ENCODE assay signal across 1 cellular context in the genomic region with DNA sequence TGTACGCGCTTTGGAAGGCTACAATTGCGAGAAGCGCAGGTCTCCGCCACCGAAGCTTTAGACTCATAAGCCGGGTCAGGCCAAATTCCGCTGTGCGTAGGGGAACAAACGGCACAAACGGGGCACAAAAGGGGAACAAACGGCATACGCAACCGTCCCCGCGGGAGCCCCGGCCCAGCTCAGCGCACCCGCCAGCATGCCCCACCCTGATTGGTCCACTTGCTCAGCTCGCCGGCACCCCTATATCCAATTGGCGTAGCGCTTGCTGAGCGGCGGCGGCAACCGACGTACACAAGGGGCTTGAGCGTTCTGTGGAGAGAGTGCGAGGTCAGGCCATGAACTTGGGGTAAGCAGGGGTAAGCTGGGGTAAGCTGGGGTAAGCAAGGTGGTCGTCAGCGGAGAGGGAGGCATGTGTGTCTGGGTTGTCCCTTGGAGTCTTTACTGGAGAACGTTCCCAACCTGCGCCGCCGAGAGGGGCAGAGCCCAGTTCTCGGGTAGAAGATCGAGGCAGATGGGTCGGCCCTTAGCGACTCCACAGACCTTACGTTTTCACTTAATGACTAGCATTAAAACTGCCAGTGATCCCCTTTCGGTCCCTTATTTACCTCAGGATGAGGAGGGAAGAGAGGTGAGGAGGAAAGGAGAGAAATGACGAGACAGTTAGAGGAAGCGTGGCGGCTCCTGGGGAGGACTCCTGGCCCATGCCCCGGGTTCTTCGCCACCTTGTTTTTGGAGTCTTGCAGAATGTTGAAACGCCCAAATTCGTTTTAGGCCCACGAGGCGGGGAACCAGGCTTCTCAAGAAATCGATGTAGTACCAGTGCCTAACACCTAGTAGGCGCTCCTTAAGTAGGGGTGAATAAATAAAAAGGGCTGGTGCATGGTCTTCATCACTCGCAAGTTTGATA.
TF ChIP-seq lines count a peak whose summit lies in the region.

A gene (plus strand): TSS at position 268 of the 907 bp plus-strand sequence. CDS start 68 bp downstream, at position 336.

TF ChIP-seq in GM12878, 131 proteins besides CTCF, POLR2A, EP300 and RAD21 (continued from another document and continues in another):
- TF ChIP-seq, protein P1, sequence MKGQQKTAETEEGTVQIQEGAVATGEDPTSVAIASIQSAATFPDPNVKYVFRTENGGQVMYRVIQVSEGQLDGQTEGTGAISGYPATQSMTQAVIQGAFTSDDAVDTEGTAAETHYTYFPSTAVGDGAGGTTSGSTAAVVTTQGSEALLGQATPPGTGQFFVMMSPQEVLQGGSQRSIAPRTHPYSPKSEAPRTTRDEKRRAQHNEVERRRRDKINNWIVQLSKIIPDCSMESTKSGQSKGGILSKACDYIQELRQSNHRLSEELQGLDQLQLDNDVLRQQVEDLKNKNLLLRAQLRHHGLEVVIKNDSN (IDR thresholded peaks at IDR 0.05; ENCODE audit: borderline replicate concordance, extremely low read length, insufficient read depth, low read depth, low read length), result no peak
- TF ChIP-seq, protein P2, sequence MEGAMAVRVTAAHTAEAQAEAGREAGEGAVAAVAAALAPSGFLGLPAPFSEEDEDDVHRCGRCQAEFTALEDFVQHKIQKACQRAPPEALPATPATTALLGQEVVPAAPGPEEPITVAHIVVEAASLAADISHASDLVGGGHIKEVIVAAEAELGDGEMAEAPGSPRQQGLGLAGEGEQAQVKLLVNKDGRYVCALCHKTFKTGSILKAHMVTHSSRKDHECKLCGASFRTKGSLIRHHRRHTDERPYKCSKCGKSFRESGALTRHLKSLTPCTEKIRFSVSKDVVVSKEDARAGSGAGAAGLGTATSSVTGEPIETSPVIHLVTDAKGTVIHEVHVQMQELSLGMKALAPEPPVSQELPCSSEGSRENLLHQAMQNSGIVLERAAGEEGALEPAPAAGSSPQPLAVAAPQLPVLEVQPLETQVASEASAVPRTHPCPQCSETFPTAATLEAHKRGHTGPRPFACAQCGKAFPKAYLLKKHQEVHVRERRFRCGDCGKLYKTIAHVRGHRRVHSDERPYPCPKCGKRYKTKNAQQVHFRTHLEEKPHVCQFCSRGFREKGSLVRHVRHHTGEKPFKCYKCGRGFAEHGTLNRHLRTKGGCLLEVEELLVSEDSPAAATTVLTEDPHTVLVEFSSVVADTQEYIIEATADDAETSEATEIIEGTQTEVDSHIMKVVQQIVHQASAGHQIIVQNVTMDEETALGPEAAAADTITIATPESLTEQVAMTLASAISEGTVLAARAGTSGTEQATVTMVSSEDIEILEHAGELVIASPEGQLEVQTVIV (IDR thresholded peaks at IDR 0.05; ENCODE audit: borderline replicate concordance, partially characterized antibody), result no peak
- TF ChIP-seq, protein P3, sequence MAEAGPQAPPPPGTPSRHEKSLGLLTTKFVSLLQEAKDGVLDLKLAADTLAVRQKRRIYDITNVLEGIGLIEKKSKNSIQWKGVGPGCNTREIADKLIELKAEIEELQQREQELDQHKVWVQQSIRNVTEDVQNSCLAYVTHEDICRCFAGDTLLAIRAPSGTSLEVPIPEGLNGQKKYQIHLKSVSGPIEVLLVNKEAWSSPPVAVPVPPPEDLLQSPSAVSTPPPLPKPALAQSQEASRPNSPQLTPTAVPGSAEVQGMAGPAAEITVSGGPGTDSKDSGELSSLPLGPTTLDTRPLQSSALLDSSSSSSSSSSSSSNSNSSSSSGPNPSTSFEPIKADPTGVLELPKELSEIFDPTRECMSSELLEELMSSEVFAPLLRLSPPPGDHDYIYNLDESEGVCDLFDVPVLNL (IDR thresholded peaks at IDR 0.05; ENCODE audit: low read depth, low read length), result no peak
- TF ChIP-seq ZSCAN29 (IDR thresholded peaks at IDR 0.05) (no peak), POLR2AphosphoS2 (IDR thresholded peaks at IDR 0.05; ENCODE audit: low read depth, low read length) (peak; percentile 63; the same call in 1 of the 2 replicates), FOXK2 (IDR thresholded peaks at IDR 0.05) (peak; percentile 86; the same call in 1 of the 2 replicates), TCF12 (IDR thresholded peaks at IDR 0.05; ENCODE audit: low read depth, low read length) (peak; percentile 47; the same call in 1 of the 2 replicates), IRF4 (IDR thresholded peaks at IDR 0.05; ENCODE audit: low read depth, low read length) (no peak), SUZ12 (IDR thresholded peaks at IDR 0.05; ENCODE audit: unreplicated experiment) (no peak), RB1 (IDR thresholded peaks at IDR 0.05; ENCODE audit: borderline replicate concordance) (no peak), SP1 (IDR thresholded peaks at IDR 0.05; ENCODE audit: low read depth, low read length) (peak; percentile 95), SUPT20H (IDR thresholded peaks at IDR 0.05; ENCODE audit: borderline replicate concordance, control insufficient read depth, low read depth, low read length) (no peak), IKZF1 (conservative IDR thresholded peaks at IDR 0.05) (no peak), NBN (IDR thresholded peaks at IDR 0.05) (0 out of 2 replicates have a peak, but pooled peaks have one; percentile 53), EGR1 (IDR thresholded peaks at IDR 0.05; ENCODE audit: borderline replicate concordance in 1 of 2, low read depth in 2 of 2, low read length in 2 of 2) (no peak), TARDBP (IDR thresholded peaks at IDR 0.05; ENCODE audit: borderline replicate concordance) (no peak), NFIC (IDR thresholded peaks at IDR 0.05; ENCODE audit: low read depth, low read length) (no peak), BMI1 (IDR thresholded peaks at IDR 0.05; ENCODE audit: borderline replicate concordance) (no peak)
- TF ChIP-seq, protein P4, sequence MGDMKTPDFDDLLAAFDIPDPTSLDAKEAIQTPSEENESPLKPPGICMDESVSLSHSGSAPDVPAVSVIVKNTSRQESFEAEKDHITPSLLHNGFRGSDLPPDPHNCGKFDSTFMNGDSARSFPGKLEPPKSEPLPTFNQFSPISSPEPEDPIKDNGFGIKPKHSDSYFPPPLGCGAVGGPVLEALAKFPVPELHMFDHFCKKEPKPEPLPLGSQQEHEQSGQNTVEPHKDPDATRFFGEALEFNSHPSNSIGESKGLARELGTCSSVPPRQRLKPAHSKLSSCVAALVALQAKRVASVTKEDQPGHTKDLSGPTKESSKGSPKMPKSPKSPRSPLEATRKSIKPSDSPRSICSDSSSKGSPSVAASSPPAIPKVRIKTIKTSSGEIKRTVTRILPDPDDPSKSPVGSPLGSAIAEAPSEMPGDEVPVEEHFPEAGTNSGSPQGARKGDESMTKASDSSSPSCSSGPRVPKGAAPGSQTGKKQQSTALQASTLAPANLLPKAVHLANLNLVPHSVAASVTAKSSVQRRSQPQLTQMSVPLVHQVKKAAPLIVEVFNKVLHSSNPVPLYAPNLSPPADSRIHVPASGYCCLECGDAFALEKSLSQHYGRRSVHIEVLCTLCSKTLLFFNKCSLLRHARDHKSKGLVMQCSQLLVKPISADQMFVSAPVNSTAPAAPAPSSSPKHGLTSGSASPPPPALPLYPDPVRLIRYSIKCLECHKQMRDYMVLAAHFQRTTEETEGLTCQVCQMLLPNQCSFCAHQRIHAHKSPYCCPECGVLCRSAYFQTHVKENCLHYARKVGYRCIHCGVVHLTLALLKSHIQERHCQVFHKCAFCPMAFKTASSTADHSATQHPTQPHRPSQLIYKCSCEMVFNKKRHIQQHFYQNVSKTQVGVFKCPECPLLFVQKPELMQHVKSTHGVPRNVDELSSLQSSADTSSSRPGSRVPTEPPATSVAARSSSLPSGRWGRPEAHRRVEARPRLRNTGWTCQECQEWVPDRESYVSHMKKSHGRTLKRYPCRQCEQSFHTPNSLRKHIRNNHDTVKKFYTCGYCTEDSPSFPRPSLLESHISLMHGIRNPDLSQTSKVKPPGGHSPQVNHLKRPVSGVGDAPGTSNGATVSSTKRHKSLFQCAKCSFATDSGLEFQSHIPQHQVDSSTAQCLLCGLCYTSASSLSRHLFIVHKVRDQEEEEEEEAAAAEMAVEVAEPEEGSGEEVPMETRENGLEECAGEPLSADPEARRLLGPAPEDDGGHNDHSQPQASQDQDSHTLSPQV (IDR thresholded peaks at IDR 0.05), result no peak
- TF ChIP-seq, protein P5, sequence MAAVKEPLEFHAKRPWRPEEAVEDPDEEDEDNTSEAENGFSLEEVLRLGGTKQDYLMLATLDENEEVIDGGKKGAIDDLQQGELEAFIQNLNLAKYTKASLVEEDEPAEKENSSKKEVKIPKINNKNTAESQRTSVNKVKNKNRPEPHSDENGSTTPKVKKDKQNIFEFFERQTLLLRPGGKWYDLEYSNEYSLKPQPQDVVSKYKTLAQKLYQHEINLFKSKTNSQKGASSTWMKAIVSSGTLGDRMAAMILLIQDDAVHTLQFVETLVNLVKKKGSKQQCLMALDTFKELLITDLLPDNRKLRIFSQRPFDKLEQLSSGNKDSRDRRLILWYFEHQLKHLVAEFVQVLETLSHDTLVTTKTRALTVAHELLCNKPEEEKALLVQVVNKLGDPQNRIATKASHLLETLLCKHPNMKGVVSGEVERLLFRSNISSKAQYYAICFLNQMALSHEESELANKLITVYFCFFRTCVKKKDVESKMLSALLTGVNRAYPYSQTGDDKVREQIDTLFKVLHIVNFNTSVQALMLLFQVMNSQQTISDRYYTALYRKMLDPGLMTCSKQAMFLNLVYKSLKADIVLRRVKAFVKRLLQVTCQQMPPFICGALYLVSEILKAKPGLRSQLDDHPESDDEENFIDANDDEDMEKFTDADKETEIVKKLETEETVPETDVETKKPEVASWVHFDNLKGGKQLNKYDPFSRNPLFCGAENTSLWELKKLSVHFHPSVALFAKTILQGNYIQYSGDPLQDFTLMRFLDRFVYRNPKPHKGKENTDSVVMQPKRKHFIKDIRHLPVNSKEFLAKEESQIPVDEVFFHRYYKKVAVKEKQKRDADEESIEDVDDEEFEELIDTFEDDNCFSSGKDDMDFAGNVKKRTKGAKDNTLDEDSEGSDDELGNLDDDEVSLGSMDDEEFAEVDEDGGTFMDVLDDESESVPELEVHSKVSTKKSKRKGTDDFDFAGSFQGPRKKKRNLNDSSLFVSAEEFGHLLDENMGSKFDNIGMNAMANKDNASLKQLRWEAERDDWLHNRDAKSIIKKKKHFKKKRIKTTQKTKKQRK (IDR thresholded peaks at IDR 0.05; ENCODE audit: low read depth, low read length), result no peak
- TF ChIP-seq, protein P6, sequence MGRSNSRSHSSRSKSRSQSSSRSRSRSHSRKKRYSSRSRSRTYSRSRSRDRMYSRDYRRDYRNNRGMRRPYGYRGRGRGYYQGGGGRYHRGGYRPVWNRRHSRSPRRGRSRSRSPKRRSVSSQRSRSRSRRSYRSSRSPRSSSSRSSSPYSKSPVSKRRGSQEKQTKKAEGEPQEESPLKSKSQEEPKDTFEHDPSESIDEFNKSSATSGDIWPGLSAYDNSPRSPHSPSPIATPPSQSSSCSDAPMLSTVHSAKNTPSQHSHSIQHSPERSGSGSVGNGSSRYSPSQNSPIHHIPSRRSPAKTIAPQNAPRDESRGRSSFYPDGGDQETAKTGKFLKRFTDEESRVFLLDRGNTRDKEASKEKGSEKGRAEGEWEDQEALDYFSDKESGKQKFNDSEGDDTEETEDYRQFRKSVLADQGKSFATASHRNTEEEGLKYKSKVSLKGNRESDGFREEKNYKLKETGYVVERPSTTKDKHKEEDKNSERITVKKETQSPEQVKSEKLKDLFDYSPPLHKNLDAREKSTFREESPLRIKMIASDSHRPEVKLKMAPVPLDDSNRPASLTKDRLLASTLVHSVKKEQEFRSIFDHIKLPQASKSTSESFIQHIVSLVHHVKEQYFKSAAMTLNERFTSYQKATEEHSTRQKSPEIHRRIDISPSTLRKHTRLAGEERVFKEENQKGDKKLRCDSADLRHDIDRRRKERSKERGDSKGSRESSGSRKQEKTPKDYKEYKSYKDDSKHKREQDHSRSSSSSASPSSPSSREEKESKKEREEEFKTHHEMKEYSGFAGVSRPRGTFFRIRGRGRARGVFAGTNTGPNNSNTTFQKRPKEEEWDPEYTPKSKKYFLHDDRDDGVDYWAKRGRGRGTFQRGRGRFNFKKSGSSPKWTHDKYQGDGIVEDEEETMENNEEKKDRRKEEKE (IDR thresholded peaks at IDR 0.05), result no peak
- TF ChIP-seq, protein P7, sequence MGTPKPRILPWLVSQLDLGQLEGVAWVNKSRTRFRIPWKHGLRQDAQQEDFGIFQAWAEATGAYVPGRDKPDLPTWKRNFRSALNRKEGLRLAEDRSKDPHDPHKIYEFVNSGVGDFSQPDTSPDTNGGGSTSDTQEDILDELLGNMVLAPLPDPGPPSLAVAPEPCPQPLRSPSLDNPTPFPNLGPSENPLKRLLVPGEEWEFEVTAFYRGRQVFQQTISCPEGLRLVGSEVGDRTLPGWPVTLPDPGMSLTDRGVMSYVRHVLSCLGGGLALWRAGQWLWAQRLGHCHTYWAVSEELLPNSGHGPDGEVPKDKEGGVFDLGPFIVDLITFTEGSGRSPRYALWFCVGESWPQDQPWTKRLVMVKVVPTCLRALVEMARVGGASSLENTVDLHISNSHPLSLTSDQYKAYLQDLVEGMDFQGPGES (IDR thresholded peaks at IDR 0.05), result peak; percentile 71
- TF ChIP-seq, protein P8, sequence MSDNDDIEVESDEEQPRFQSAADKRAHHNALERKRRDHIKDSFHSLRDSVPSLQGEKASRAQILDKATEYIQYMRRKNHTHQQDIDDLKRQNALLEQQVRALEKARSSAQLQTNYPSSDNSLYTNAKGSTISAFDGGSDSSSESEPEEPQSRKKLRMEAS (IDR thresholded peaks at IDR 0.05; ENCODE audit: low read depth, low read length), result no peak; the same call in 1 of the 2 replicates
- TF ChIP-seq, protein P9, sequence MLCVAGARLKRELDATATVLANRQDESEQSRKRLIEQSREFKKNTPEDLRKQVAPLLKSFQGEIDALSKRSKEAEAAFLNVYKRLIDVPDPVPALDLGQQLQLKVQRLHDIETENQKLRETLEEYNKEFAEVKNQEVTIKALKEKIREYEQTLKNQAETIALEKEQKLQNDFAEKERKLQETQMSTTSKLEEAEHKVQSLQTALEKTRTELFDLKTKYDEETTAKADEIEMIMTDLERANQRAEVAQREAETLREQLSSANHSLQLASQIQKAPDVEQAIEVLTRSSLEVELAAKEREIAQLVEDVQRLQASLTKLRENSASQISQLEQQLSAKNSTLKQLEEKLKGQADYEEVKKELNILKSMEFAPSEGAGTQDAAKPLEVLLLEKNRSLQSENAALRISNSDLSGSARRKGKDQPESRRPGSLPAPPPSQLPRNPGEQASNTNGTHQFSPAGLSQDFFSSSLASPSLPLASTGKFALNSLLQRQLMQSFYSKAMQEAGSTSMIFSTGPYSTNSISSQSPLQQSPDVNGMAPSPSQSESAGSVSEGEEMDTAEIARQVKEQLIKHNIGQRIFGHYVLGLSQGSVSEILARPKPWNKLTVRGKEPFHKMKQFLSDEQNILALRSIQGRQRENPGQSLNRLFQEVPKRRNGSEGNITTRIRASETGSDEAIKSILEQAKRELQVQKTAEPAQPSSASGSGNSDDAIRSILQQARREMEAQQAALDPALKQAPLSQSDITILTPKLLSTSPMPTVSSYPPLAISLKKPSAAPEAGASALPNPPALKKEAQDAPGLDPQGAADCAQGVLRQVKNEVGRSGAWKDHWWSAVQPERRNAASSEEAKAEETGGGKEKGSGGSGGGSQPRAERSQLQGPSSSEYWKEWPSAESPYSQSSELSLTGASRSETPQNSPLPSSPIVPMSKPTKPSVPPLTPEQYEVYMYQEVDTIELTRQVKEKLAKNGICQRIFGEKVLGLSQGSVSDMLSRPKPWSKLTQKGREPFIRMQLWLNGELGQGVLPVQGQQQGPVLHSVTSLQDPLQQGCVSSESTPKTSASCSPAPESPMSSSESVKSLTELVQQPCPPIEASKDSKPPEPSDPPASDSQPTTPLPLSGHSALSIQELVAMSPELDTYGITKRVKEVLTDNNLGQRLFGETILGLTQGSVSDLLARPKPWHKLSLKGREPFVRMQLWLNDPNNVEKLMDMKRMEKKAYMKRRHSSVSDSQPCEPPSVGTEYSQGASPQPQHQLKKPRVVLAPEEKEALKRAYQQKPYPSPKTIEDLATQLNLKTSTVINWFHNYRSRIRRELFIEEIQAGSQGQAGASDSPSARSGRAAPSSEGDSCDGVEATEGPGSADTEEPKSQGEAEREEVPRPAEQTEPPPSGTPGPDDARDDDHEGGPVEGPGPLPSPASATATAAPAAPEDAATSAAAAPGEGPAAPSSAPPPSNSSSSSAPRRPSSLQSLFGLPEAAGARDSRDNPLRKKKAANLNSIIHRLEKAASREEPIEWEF (IDR thresholded peaks at IDR 0.05; ENCODE audit: insufficient replicate concordance, low read depth, low read length), result no peak
